In genomic region chr1:93475691-93476090, GRCh38 we compare ENCODE assay signal across 16 cellular contexts. TPM values are rescaled to one million over a fixed set of nuclear protein-coding genes. Genes with fewer than 3 reads are reported as not detected.
DNase-seq lines count a peak whose midpoint lies in the region; ATAC-seq, FAIRE-seq and TF ChIP-seq lines count a peak whose summit lies in the region.
"Had no signal": no experiment of that assay in that cellular context is flagged by ENCODE, and none has a peak within 500 bp of the region (broad histone marks: within the 10 kb centered on the region; RNA-seq: fewer than 3 reads in every experiment).

No MANE protein-coding gene starts in this region.

- H3K9ac ChIP-seq in GM23248: no peak overlapping the region
- H3K9ac ChIP-seq in K562 (ENCODE audit: insufficient read depth in 1 of 2, low read depth in 2 of 2, low read length in 2 of 2): no peak overlapping the region

- H2AFZ ChIP-seq in GM23248 (no peak overlapping the region), K562 (ENCODE audit: low read depth, low read length) (no peak overlapping the region)

- POLR2A ChIA-PET in K562 (lab: Yijun Ruan, JAX): interaction anchor here (1.7 kb wide), 1 partner anchor 10 kb away, joined by 3 read pairs; no protein-coding TSS in a partner anchor

- CTCF ChIA-PET in K562 (lab: Yijun Ruan, JAX; ENCODE audit: low intra/inter-chr PET ratio): no interaction called here

- H3K9me3 ChIP-seq in GM23248 (ENCODE audit: low read depth) (no peaks in the 10 kb centered on the region), K562 (replicated peaks; ENCODE audit: control insufficient read depth, insufficient read depth, low read depth, low read length) (no peaks in the 10 kb centered on the region; the same call in none of the 2 replicates), small intestine (ENCODE audit: control insufficient read depth, low read depth) (no peaks in the 10 kb centered on the region), upper lobe of right lung (no peaks in the 10 kb centered on the region)

- 0 out of 2 replicates have a peak, but pooled peaks cover 5% of the 10 kb centered on the region for H3F3A ChIP-seq in GM23248 (ENCODE audit: insufficient read depth)

- intact Hi-C loops in K562 (cut with micrococcal nuclease): no loop called here
- intact Hi-C loops in upper lobe of right lung (cut with DNase I): no loop called here

- H3K4me3 ChIP-seq in GM23248 (no peak overlapping the region), K562 (no peak overlapping the region), small intestine (ENCODE audit: low read depth in 1 of 2, low read length in 2 of 2) (no peak overlapping the region), upper lobe of right lung (no peak overlapping the region)
- H3K4me3 ChIP-seq: GM12878 had no signal

- H4K20me1 ChIP-seq in GM23248 (ENCODE audit: insufficient read depth) (peaks cover 10% of the 10 kb centered on the region; the same call in 1 of the 2 replicates), K562 (replicated peaks; ENCODE audit: control insufficient read depth, insufficient read depth, low read length) (no peaks in the 10 kb centered on the region)

- WGBS in GM23248 (ENCODE audit: low coverage in 1 of 2, low lambda C conversion rate in 2 of 2, missing lambda C conversion rate in 2 of 2), 2 experiments: 88 to 93% methylated on average over 1 of the region's 1 CpG
- WGBS in K562 (ENCODE audit: insufficient coverage, low coverage, missing lambda C conversion rate): 20% methylated on average over 1 of the region's 1 CpG
- 89 to 91% (median 89%) methylated on average over 1 of the region's 1 CpG for WGBS in small intestine, 3 donors

- DNase-seq in GM23248: peak; percentile 1
- DNase-seq in K562 (ENCODE audit: extremely low read depth in 1 of 4, low spot score in 3 of 4): no peak
- peak; percentile 20 for DNase-seq in iris pigment epithelial cell (ENCODE audit: low read depth)
- DNase-seq in small intestine: no peak
- no peak for DNase-seq in nucleus accumbens (lab: John Stamatoyannopoulos, UW)
- DNase-seq in upper lobe of right lung: no peak
- DNase-seq: C1 segment of cervical spinal cord; Calu3; CD4-positive, alpha-beta T cell; DMS 273 treated with DMSO at 0.1 percent for 48 hours; HCEC 1CT; HFFc6 had no signal

- H3K36me3 ChIP-seq in GM23248 (ENCODE audit: low read depth) (no peaks in the 10 kb centered on the region), K562 (ENCODE audit: control insufficient read depth, insufficient read depth, low read length) (no peaks in the 10 kb centered on the region), small intestine (ENCODE audit: control insufficient read depth in 2 of 2, insufficient read depth in 2 of 2, low read length in 2 of 2) (no peaks in the 10 kb centered on the region), upper lobe of right lung (no peaks in the 10 kb centered on the region)

- TF ChIP-seq POLR2A in K562 (conservative IDR thresholded peaks at IDR 0.05): no peak

- no peak for TF ChIP-seq EP300 in K562 (IDR thresholded peaks at IDR 0.05; ENCODE audit: low read length)

- no peak for ATAC-seq in K562
- no peak for ATAC-seq in HG02884 (IDR thresholded peaks at IDR 0.05; ENCODE audit: unreplicated experiment)
- no peak for ATAC-seq in upper lobe of right lung
- ATAC-seq: GM12878 had no signal

- H3K27me3 ChIP-seq in GM23248 (replicated peaks; ENCODE audit: insufficient read depth) (no peaks in the 10 kb centered on the region), K562 (ENCODE audit: control insufficient read depth in 2 of 2, insufficient read depth in 2 of 2, low read length in 2 of 2) (no peaks in the 10 kb centered on the region), small intestine (ENCODE audit: control insufficient read depth in 2 of 2, insufficient read depth in 2 of 2, low read length in 2 of 2) (no peaks in the 10 kb centered on the region), upper lobe of right lung (no peaks in the 10 kb centered on the region)

- H3K4me2 ChIP-seq in GM23248 (ENCODE audit: unreplicated experiment): no peak overlapping the region
- no peak overlapping the region for H3K4me2 ChIP-seq in K562 (ENCODE audit: insufficient read depth, low read length)

- no peaks in the 10 kb centered on the region for H3K9me1 ChIP-seq in K562 (ENCODE audit: control insufficient read depth, insufficient read depth, low read length)

- FAIRE-seq in K562 (lab: Jason Lieb, UNC) (no peak), small intestine (lab: Jason Lieb, UNC) (peak; percentile 68)
- FAIRE-seq: GM12878, H1 had no signal

- H3K9me2 ChIP-seq in GM23248 (ENCODE audit: insufficient read depth): no peaks in the 10 kb centered on the region; the same call in 1 of the 2 replicates

- TF ChIP-seq CTCF in K562 (IDR thresholded peaks at IDR 0.05 in 2 of 3, conservative IDR thresholded peaks at IDR 0.05 in 1 of 3; ENCODE audit: insufficient read depth in 2 of 3, low read depth in 1 of 3, low read length in 3 of 3): no peak
- no peak for TF ChIP-seq CTCF in upper lobe of right lung (IDR thresholded peaks at IDR 0.05)

- no peak for TF ChIP-seq RAD21 in K562 (CRISPR knock-in tag; conservative IDR thresholded peaks at IDR 0.05 in 1 of 2, IDR thresholded peaks at IDR 0.05 in 1 of 2)

- H3K27ac ChIP-seq in GM23248 (no peak overlapping the region), K562 (ENCODE audit: extremely low read depth, low read depth, low read length) (no peak overlapping the region), small intestine (ENCODE audit: low read depth in 1 of 2, low read length in 1 of 2) (no peak overlapping the region), upper lobe of right lung (no peak overlapping the region)
- H3K27ac ChIP-seq: HL-60 had no signal

- in situ Hi-C loops in GM23248 (cut with MboI) (no loop called here), K562 (cut with MboI) (no loop called here)

- peaks cover 8% of the 10 kb centered on the region; the same call in 1 of the 2 replicates for H3K4me1 ChIP-seq in GM23248 (ENCODE audit: insufficient read depth)
- H3K4me1 ChIP-seq in K562 (replicated peaks in 1 of 2; ENCODE audit: control insufficient read depth in 2 of 2, insufficient read depth in 2 of 2, low read length in 2 of 2): no peaks in the 10 kb centered on the region
- peaks cover 0 to 2% of the 10 kb centered on the region in 2 donors for H3K4me1 ChIP-seq in small intestine (ENCODE audit: control insufficient read depth in 2 of 2, insufficient read depth in 1 of 2, low read depth in 1 of 2, low read length in 1 of 2)
- peaks cover 5% of the 10 kb centered on the region for H3K4me1 ChIP-seq in upper lobe of right lung

- no TSS peak for BruUV-seq in K562 (replicated peaks; lab: Mats Ljungman, UMichigan)

- H3K79me2 ChIP-seq in GM23248 (ENCODE audit: insufficient read depth): peaks cover 72% of the 10 kb centered on the region
- 0 out of 3 replicates have a peak, but pooled peaks cover 2% of the 10 kb centered on the region for H3K79me2 ChIP-seq in K562 (ENCODE audit: control insufficient read depth, insufficient read depth, low read length)

TF ChIP-seq in K562, 482 proteins besides CTCF, POLR2A, EP300 and RAD21 (continues in another document):
- TF ChIP-seq ZNF740 (CRISPR knock-in tag; IDR thresholded peaks at IDR 0.05) (no peak), ZNF740 (tag; IDR thresholded peaks at IDR 0.05) (no peak), PYGO2 (tag; IDR thresholded peaks at IDR 0.05) (no peak), KDM1A (IDR thresholded peaks at IDR 0.05) (no peak), ZNF41 (CRISPR knock-in tag; conservative IDR thresholded peaks at IDR 0.05) (no peak), SMC3 (conservative IDR thresholded peaks at IDR 0.05; ENCODE audit: insufficient read depth, low read depth, low read length) (no peak), RBM15 (IDR thresholded peaks at IDR 0.05; ENCODE audit: insufficient read depth, low read length) (no peak), ETV1 (tag; conservative IDR thresholded peaks at IDR 0.05; ENCODE audit: low read depth) (no peak), CEBPG (CRISPR knock-in tag; IDR thresholded peaks at IDR 0.05) (no peak), CEBPG (tag; conservative IDR thresholded peaks at IDR 0.05 in 1 of 2, IDR thresholded peaks at IDR 0.05 in 1 of 2) (0 out of 4 replicates have a peak, but pooled peaks of 1 of the 2 experiments have one; percentile 31), CCAR2 (IDR thresholded peaks at IDR 0.05; ENCODE audit: low read depth, low read length) (no peak), CEBPB (tag; IDR thresholded peaks at IDR 0.05) (peak; percentile 39; the same call in 1 of the 2 replicates)

RNA-seq across cellular contexts. Expression of gene FNBP1L, which starts 27.8 kb away (rescaled TPM):
- 22.4 and 22.6 TPM in 2 replicates for total RNA-seq in GM23248 (2014; rRNA removed; shearing (Covaris generic))
- polyA plus RNA-seq in GM23248 (2016; fragmentation: Nextera tagmentation; extraction: Ambion mirVana) (16.9 and 19.1 TPM in 2 replicates), K562 (2011; rRNA removed) (6.9 and 9.6 TPM in 2 replicates), K562 (2014; fragmentation: Illumina TruSeq; extraction: Trizol) (5.9 and 6.7 TPM in 2 replicates), K562 (2014; fragmentation: Nextera tagmentation; extraction: Ambion mirVana) (1 to 10 TPM; 1.4 to 2.3 TPM), K562 (2014; rRNA removed) (4.1 and 4.7 TPM in 2 replicates), small intestine (10 to 100 TPM; 19.7 to 44.7 (median 25.1) TPM)
- total RNA-seq in K562 (2011; cell fraction: chromatin; rRNA removed; ENCODE audit: low replicate concordance): 2.6 and 11.8 TPM in 2 replicates
- 1.0 and 2.1 TPM in 2 replicates for total RNA-seq in K562 (2011; cell fraction: nucleolus; rRNA removed)
- total RNA-seq in K562 (2011; cell fraction: nucleoplasm; rRNA removed): 5.1 and 7.2 TPM in 2 replicates
- total RNA-seq in K562 (2014; rRNA removed) (4.4 and 5.9 TPM in 2 replicates), K562 (2014; rRNA removed; fragmentation: Illumina TruSeq; extraction: Trizol) (6.1 and 6.6 TPM in 2 replicates), K562 (2015; rRNA removed; fragmentation: Illumina TruSeq; extraction: Trizol) (5.3 and 6.1 TPM in 2 replicates), K562 (2021) (4.4 TPM in 2 replicates), upper lobe of right lung (50.0 TPM)
- 1.4 and 4.7 TPM in 2 replicates for polyA plus RNA-seq in K562 (2011; cell fraction: cytosol; rRNA removed)
- polyA plus RNA-seq in K562 (2011; cell fraction: nucleus; rRNA removed): 6.6 and 16.4 TPM in 2 replicates
- 3.7 and 4.0 TPM in 2 replicates for polyA plus RNA-seq in K562 (2012)
- 10.4 and 19.9 TPM in 2 replicates for polyA minus RNA-seq in K562 (2011; rRNA and poly(A)+ RNA removed)
- 2.9 and 3.9 TPM in 2 replicates for polyA minus RNA-seq in K562 (2011; cell fraction: cytosol; rRNA and poly(A)+ RNA removed)
- 6.1 and 20.2 TPM in 2 replicates for polyA minus RNA-seq in K562 (2011; cell fraction: nucleus; rRNA and poly(A)+ RNA removed)

Comparison
In these comparisons a context has a peak if more than half of its experiments do, and no peak if none do; other contexts are left out.
1. DNase-seq: peak in GM23248 (single experiment) and iris pigment epithelial cell (single experiment); none in K562 (0 of 4), small intestine (single experiment), nucleus accumbens (0 of 56) and upper lobe of right lung (single experiment).